Comparison of ENCODE assay signal across 16 cellular contexts in the genomic region with DNA sequence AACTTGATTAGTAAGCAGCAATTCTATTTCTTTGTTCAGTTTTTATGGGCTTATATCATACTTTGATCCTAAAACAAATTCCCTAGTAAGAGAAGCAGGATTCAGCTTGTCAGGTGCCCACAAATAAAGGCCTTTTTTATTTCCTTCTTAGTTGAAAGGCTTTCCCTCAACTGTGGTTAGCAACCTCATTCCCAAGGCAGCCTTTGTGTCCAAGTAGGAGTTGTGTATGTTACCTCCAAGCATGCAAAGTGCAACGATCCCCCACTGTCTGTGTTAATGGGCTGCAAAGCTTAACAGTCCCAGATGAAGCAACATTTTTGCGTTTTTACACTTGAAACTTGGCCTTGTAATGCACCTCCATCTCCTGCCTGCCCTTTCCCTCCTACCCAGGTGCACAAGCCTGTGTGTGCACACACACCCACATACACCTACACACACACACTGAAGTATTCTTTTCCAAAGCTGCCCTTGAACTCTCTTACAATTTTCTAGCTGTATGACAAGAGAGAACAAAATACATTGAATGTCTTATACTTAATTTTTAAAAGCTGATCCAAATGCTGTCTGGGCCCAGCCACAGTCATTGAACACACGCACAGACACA.
DNase-seq lines count a peak whose midpoint lies in the region; FAIRE-seq and TF ChIP-seq lines count a peak whose summit lies in the region.
"Had no signal": no experiment of that assay in that cellular context is flagged by ENCODE, and none has a peak within 500 bp of the region (broad histone marks: within the 10 kb centered on the region; RNA-seq: fewer than 3 reads in every experiment).

No MANE protein-coding gene starts in this region.

- no peaks in the 10 kb centered on the region for H3K4me1 Mint-ChIP-seq in T-helper 2 cell treated with Interferon-gamma antibody and Interleukin-4, amounts not matched to agents 5 μg/mL and 100 μg/mL, for 36 hours (ENCODE audit: low read depth)
- H3K4me1 Mint-ChIP-seq: nephron progenitor cell had no signal

- DNase-seq in NT2/D1 (ENCODE audit: low read depth, low spot score), result peak; percentile 48
- DNase-seq in bronchial epithelial cell (ENCODE audit: low read depth), result peak; percentile 68
- DNase-seq in islet precursor cell, result peak; percentile 66
- no peak for DNase-seq in vagina (ENCODE audit: extremely low spot score in 2 of 2)
- no peak for DNase-seq in 8988T
- no peak for DNase-seq in AG20443 (ENCODE audit: low spot score)
- no peak for DNase-seq in T-helper 2 cell treated with Interferon-gamma antibody and Interleukin-4, amounts not matched to agents 5 μg/mL and 100 μg/mL, for 36 hours (ENCODE audit: low spot score)
- DNase-seq: activated CD4-positive, alpha-beta memory T cell treated with anti-CD3 and anti-CD28 coated beads for 36 hours; H7; NCI-H2029 treated with DMSO at 0.1 percent for 48 hours; nephron progenitor cell; right cardiac atrium; Right ventricle myocardium superior had no signal

- H3K36me3 ChIP-seq in NT2/D1 (ENCODE audit: insufficient read depth, insufficient read length, low read length) (no peaks in the 10 kb centered on the region), bronchial epithelial cell (ENCODE audit: control insufficient read depth, insufficient read depth, low read length) (no peaks in the 10 kb centered on the region), vagina (no peaks in the 10 kb centered on the region)
- H3K36me3 ChIP-seq: ascending aorta had no signal

- no peak for TF ChIP-seq CTCF in bronchial epithelial cell (IDR thresholded peaks at IDR 0.05; ENCODE audit: insufficient read depth, low read length, severe bottlenecking)
- TF ChIP-seq CTCF in vagina (IDR thresholded peaks at IDR 0.05), result no peak

- peak overlapping the region; percentile 29 for H3K27ac ChIP-seq in vagina
- H3K27ac ChIP-seq: ascending aorta, HL-60 had no signal

- no peak overlapping the region for H3K9ac ChIP-seq in NT2/D1 (ENCODE audit: insufficient read length, low read depth)

- peak; percentile 55 for FAIRE-seq in bronchial epithelial cell (lab: Jason Lieb, UNC)

- H3K36me3 Mint-ChIP-seq in T-helper 2 cell treated with Interferon-gamma antibody and Interleukin-4, amounts not matched to agents 5 μg/mL and 100 μg/mL, for 36 hours (ENCODE audit: low read depth), result no peaks in the 10 kb centered on the region
- H3K36me3 Mint-ChIP-seq: activated CD4-positive, alpha-beta memory T cell treated with anti-CD3 and anti-CD28 coated beads for 36 hours had no signal

- H3K4me3 Mint-ChIP-seq in T-helper 2 cell treated with Interferon-gamma antibody and Interleukin-4, amounts not matched to agents 5 μg/mL and 100 μg/mL, for 36 hours, result no peak overlapping the region
- H3K4me3 Mint-ChIP-seq: activated CD4-positive, alpha-beta memory T cell treated with anti-CD3 and anti-CD28 coated beads for 36 hours; nephron progenitor cell; stimulated activated naive CD8-positive, alpha-beta T cell treated with anti-CD3 and anti-CD28 coated beads, Interleukin-15, Interleukin-2, amounts not matched to agents 100 ng/mL and 50 ng/mL, for 24 hours had no signal

- H3K4me3 ChIP-seq in NT2/D1 (ENCODE audit: insufficient read length, low read depth), result no peak overlapping the region
- H3K4me3 ChIP-seq in bronchial epithelial cell (ENCODE audit: low read depth, low read length), result no peak overlapping the region
- H3K4me3 ChIP-seq in vagina, result no peak overlapping the region
- H3K4me3 ChIP-seq: ascending aorta had no signal

- H3K27me3 ChIP-seq in NT2/D1 (ENCODE audit: insufficient read depth, insufficient read length) (no peaks in the 10 kb centered on the region), bronchial epithelial cell (ENCODE audit: control insufficient read depth, insufficient read depth, low read length) (no peaks in the 10 kb centered on the region), vagina (no peaks in the 10 kb centered on the region)
- H3K27me3 ChIP-seq: ascending aorta had no signal

- intact Hi-C loops in vagina (cut with DNase I), result no loop called here

- no peaks in the 10 kb centered on the region for H3K9me3 Mint-ChIP-seq in T-helper 2 cell treated with Interferon-gamma antibody and Interleukin-4, amounts not matched to agents 5 μg/mL and 100 μg/mL, for 36 hours
- H3K9me3 Mint-ChIP-seq: activated CD4-positive, alpha-beta memory T cell treated with anti-CD3 and anti-CD28 coated beads for 36 hours; nephron progenitor cell; stimulated activated naive CD8-positive, alpha-beta T cell treated with anti-CD3 and anti-CD28 coated beads, Interleukin-15, Interleukin-2, amounts not matched to agents 100 ng/mL and 50 ng/mL, for 24 hours had no signal

- no peaks in the 10 kb centered on the region for H3K27me3 Mint-ChIP-seq in T-helper 2 cell treated with Interferon-gamma antibody and Interleukin-4, amounts not matched to agents 5 μg/mL and 100 μg/mL, for 36 hours (ENCODE audit: low read depth)
- H3K27me3 Mint-ChIP-seq: activated CD4-positive, alpha-beta memory T cell treated with anti-CD3 and anti-CD28 coated beads for 36 hours; stimulated activated naive CD8-positive, alpha-beta T cell treated with anti-CD3 and anti-CD28 coated beads, Interleukin-15, Interleukin-2, amounts not matched to agents 100 ng/mL and 50 ng/mL, for 24 hours had no signal

- H3K9me3 ChIP-seq in NT2/D1 (ENCODE audit: insufficient read depth, low read length) (no peaks in the 10 kb centered on the region), vagina (no peaks in the 10 kb centered on the region)
- H3K9me3 ChIP-seq: ascending aorta had no signal

- no peak overlapping the region for H3K27ac Mint-ChIP-seq in T-helper 2 cell treated with Interferon-gamma antibody and Interleukin-4, amounts not matched to agents 5 μg/mL and 100 μg/mL, for 36 hours
- H3K27ac Mint-ChIP-seq: activated CD4-positive, alpha-beta memory T cell treated with anti-CD3 and anti-CD28 coated beads for 36 hours; nephron progenitor cell; stimulated activated naive CD8-positive, alpha-beta T cell treated with anti-CD3 and anti-CD28 coated beads, Interleukin-15, Interleukin-2, amounts not matched to agents 100 ng/mL and 50 ng/mL, for 24 hours had no signal

- no peak for TF ChIP-seq POLR2A in vagina (IDR thresholded peaks at IDR 0.05)

- H3K4me1 ChIP-seq in NT2/D1 (ENCODE audit: insufficient read depth, insufficient read length) (peaks cover 4% of the 10 kb centered on the region), vagina (peaks cover 17% of the 10 kb centered on the region)
- H3K4me1 ChIP-seq: ascending aorta had no signal

Comparison
In these comparisons a context has a peak if more than half of its experiments do, and no peak if none do; other contexts are left out.
1. DNase-seq: peak in NT2/D1 (single experiment), bronchial epithelial cell (single experiment) and islet precursor cell (single experiment); none in vagina (0 of 2), 8988T (single experiment), AG20443 (single experiment) and T-helper 2 cell treated with Interferon-gamma antibody and Interleukin-4, amounts not matched to agents 5 μg/mL and 100 μg/mL, for 36 hours (single experiment).